Comparison of ENCODE assay signal across 13 cellular contexts in the genomic region with DNA sequence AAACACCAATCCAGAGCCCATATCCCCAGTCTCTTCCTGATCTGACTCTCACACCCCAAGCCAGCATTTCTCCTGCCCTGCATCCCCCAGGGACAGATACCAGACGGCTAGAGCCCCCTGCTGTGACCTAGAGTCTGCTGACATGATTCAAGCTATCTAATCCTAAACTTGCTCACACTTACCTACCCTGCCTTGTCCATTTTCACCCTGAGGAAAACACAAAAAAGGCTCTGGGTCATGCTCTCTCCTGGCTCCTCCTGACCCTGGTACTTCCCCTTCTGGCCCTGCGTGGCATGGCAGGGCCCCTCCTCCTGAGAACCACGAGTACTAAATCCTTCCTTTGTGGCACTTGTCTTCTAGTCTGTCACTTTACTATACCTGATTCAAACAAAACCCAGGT. TPM values are rescaled to one million over a fixed set of nuclear protein-coding genes. Genes with fewer than 3 reads are reported as not detected.
DNase-seq lines count a peak whose midpoint lies in the region; ATAC-seq and TF ChIP-seq lines count a peak whose summit lies in the region.
"Had no signal": no experiment of that assay in that cellular context is flagged by ENCODE, and none has a peak within 500 bp of the region (broad histone marks: within the 10 kb centered on the region; RNA-seq: fewer than 3 reads in every experiment).

No MANE protein-coding gene starts in this region.

- H3K27me3 Mint-ChIP-seq in neural crest cell (ENCODE audit: low read depth): peaks cover 33% of the 10 kb centered on the region
- H3K27me3 Mint-ChIP-seq: activated CD8-positive, alpha-beta T cell treated with anti-CD3 and anti-CD28 coated beads for 36 hours had no signal

- H3K36me3 Mint-ChIP-seq in neural crest cell (ENCODE audit: low read depth): no peaks in the 10 kb centered on the region

- no peak overlapping the region for H3K27ac ChIP-seq in VCaP
- H3K27ac ChIP-seq: A549 had no signal

- no peak overlapping the region for H3K27ac Mint-ChIP-seq in neural crest cell (ENCODE audit: unreplicated experiment)
- H3K27ac Mint-ChIP-seq: activated CD8-positive, alpha-beta T cell treated with anti-CD3 and anti-CD28 coated beads for 36 hours; stimulated activated effector memory CD8-positive, alpha-beta T cell treated with anti-CD3 and anti-CD28 coated beads, Interleukin-12 subunit alpha, Interleukin-12 subunit beta, amount 100 ng/mL, for 72 hours had no signal

- peak overlapping the region; percentile 78 for H3K4me3 Mint-ChIP-seq in neural crest cell
- H3K4me3 Mint-ChIP-seq: activated CD8-positive, alpha-beta T cell treated with anti-CD3 and anti-CD28 coated beads for 36 hours had no signal

- peaks cover 18% of the 10 kb centered on the region for H3K4me1 Mint-ChIP-seq in neural crest cell

- H3K9me3 Mint-ChIP-seq in neural crest cell: no peaks in the 10 kb centered on the region
- H3K9me3 Mint-ChIP-seq: activated CD8-positive, alpha-beta T cell treated with anti-CD3 and anti-CD28 coated beads for 36 hours; stimulated activated effector memory CD8-positive, alpha-beta T cell treated with anti-CD3 and anti-CD28 coated beads, Interleukin-12 subunit alpha, Interleukin-12 subunit beta, amount 100 ng/mL, for 72 hours had no signal

- DNase-seq in NCI-H1417 (lab: John Stamatoyannopoulos, UW) (peak in 2 of 3 experiments; percentile 9 to 33), NCI-H1417 treated with DMSO at 0.1 percent for 48 hours (lab: John Stamatoyannopoulos, UW) (no peak), NCI-H2171 treated with DMSO at 0.1 percent for 48 hours (lab: John Stamatoyannopoulos, UW) (peak; percentile 63), neural crest cell (ENCODE audit: low read depth, low spot score) (no peak)
- DNase-seq: activated CD8-positive, alpha-beta T cell treated with anti-CD3 and anti-CD28 coated beads for 36 hours; NCI-H1694 treated with DMSO at 0.1 percent for 48 hours had no signal

- TF ChIP-seq CTCF in VCaP (conservative IDR thresholded peaks at IDR 0.05) (0 out of 2 replicates have a peak, but pooled peaks have one; percentile 6), neural crest cell (conservative IDR thresholded peaks at IDR 0.05) (no peak)

- no peak for ATAC-seq in GM19395 (IDR thresholded peaks at IDR 0.05; ENCODE audit: unreplicated experiment)
- no peak for ATAC-seq in GM18520 (IDR thresholded peaks at IDR 0.05; ENCODE audit: unreplicated experiment)
- ATAC-seq in GM19035 (IDR thresholded peaks at IDR 0.05; ENCODE audit: unreplicated experiment): no peak
- ATAC-seq: activated CD8-positive, alpha-beta T cell treated with anti-CD3 and anti-CD28 coated beads for 36 hours; esophagus mucosa; stimulated activated effector memory CD8-positive, alpha-beta T cell treated with anti-CD3 and anti-CD28 coated beads, Interleukin-12 subunit alpha, Interleukin-12 subunit beta, amount 100 ng/mL, for 72 hours had no signal

RNA-seq across cellular contexts. Expression of a gene that starts 2.8 kb away (rescaled TPM):
- 18.1 and 20.1 TPM in 2 replicates for total RNA-seq in neural crest cell

RNA-seq across cellular contexts. Expression of a gene that starts 12.3 kb away (rescaled TPM):
- 71.9 and 72.6 TPM in 2 replicates for total RNA-seq in neural crest cell

RNA-seq across cellular contexts. Expression of a gene that starts 16.1 kb away (rescaled TPM):
- total RNA-seq in neural crest cell: 163 and 167 TPM in 2 replicates

RNA-seq across cellular contexts. Expression of a gene that starts 23.9 kb away (rescaled TPM):
- 59.0 and 63.0 TPM in 2 replicates for total RNA-seq in neural crest cell

RNA-seq across cellular contexts. Expression of a gene that starts 51.0 kb away (rescaled TPM):
- total RNA-seq in neural crest cell: 40.9 and 42.0 TPM in 2 replicates

Comparison
In these comparisons a context has a peak if more than half of its experiments do, and no peak if none do; other contexts are left out.
1. DNase-seq: peak in NCI-H1417 (2 of 3) and NCI-H2171 treated with DMSO at 0.1 percent for 48 hours (single experiment); none in NCI-H1417 treated with DMSO at 0.1 percent for 48 hours (single experiment) and neural crest cell (single experiment).